8 cellular contexts compared by ENCODE assay signal in the genomic region with DNA sequence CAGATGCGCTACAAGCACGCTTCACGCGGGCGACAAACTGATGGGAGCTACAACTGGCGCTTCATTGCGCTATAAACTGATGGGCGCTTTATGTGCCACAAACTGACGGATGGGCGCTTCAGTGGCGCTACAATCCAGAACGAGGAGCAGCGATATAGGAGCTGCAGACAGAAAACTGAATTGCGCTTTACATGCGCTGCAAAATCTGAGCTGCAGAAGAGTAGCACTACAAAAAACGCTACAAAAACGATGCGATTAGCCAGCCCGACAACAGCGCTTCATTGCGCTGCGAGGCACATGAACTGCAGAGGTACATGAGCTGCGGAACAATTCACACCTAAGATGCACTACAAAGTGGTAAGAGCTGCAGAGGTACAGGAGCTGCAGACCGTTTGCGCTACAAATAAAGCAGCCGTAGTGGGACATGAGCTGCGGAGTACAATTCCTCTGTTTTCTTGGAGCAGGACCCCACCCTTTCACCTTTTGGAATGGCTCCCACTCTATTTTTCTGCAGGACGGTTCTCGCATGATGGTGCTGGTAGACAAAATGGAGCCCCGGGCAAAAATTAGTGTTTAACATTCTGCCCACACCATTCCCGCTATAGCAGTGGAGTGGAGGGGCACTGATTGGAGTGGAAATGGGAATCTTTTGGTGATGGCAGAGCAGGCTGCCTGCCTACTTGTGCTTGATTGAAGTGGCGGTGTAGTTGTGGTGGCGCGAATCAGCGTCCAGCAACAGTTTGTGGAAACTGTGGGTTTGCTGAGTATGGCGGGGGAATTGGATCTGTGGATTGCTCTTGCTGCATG. TPM values are rescaled to one million over a fixed set of nuclear protein-coding genes. Genes with fewer than 3 reads are reported as not detected.
DNase-seq lines count a peak whose midpoint lies in the region; ATAC-seq and TF ChIP-seq lines count a peak whose summit lies in the region.

No MANE protein-coding gene starts in this region.

- no peaks in the 10 kb centered on the region for H3K36me3 Mint-ChIP-seq in activated naive CD4-positive, alpha-beta T cell treated with anti-CD3 and anti-CD28 coated beads, Interleukin-2, amount 50 U/mL, for 24 hours

- peaks cover 21% of the 10 kb centered on the region for H3K4me1 Mint-ChIP-seq in activated naive CD4-positive, alpha-beta T cell treated with anti-CD3 and anti-CD28 coated beads, Interleukin-2, amount 50 U/mL, for 24 hours

- TF ChIP-seq CTCF in GM12864 (IDR thresholded peaks at IDR 0.05; ENCODE audit: low read depth, low read length, missing control alignments) (no peak), GM13977 (IDR thresholded peaks at IDR 0.05; ENCODE audit: extremely low read depth, insufficient read depth, missing control alignments) (no peak)

- peaks cover 20% of the 10 kb centered on the region for H3K27me3 Mint-ChIP-seq in activated naive CD4-positive, alpha-beta T cell treated with anti-CD3 and anti-CD28 coated beads, Interleukin-2, amount 50 U/mL, for 24 hours

- DNase-seq in GM12864 (ENCODE audit: low read depth) (no peak), NCI-H2029 treated with DMSO at 0.1 percent for 48 hours (lab: John Stamatoyannopoulos, UW) (peak; percentile 88), head of caudate nucleus (peak in 40 of 42 donors; percentile 7 to 67 (median 38)), renal cortical epithelial cell (ENCODE audit: low read depth) (peak; percentile 26), GM13977 (ENCODE audit: low spot score) (no peak)

- intact Hi-C loops in head of caudate nucleus (cut with DNase I), result loop anchor here (5.0 to 10.0 kb wide), 3 partner anchors 145 to 248 kb away; a partner anchor contains a TSS

- peak overlapping the region; percentile 59 for H3K4me3 ChIP-seq in GM12864 (ENCODE audit: low read depth, low read length)

- ATAC-seq in GM21360 (IDR thresholded peaks at IDR 0.05; ENCODE audit: unreplicated experiment) (no peak), GM18907 (IDR thresholded peaks at IDR 0.05; ENCODE audit: unreplicated experiment) (no peak)

- H3K9me3 Mint-ChIP-seq in activated naive CD4-positive, alpha-beta T cell treated with anti-CD3 and anti-CD28 coated beads, Interleukin-2, amount 50 U/mL, for 24 hours, result no peaks in the 10 kb centered on the region

- in situ Hi-C loops in GM13977 (cut with MboI; ENCODE audit: low pct_unique_long_range_greater_than_20kb, low sequenced_read_pairs, unreplicated experiment), result no loop called here

- H3K27ac Mint-ChIP-seq in activated naive CD4-positive, alpha-beta T cell treated with anti-CD3 and anti-CD28 coated beads, Interleukin-2, amount 50 U/mL, for 24 hours, result no peak overlapping the region

- H3K4me3 Mint-ChIP-seq in activated naive CD4-positive, alpha-beta T cell treated with anti-CD3 and anti-CD28 coated beads, Interleukin-2, amount 50 U/mL, for 24 hours, result peak overlapping the region; percentile 88

RNA-seq across cellular contexts. Expression of a gene that starts 1.2 kb away (rescaled TPM):
- 66.0 and 129 TPM in 2 replicates for total RNA-seq in renal cortical epithelial cell

Comparison
In these comparisons a context has a peak if more than half of its experiments do, and no peak if none do; other contexts are left out.
1. DNase-seq: peak in NCI-H2029 treated with DMSO at 0.1 percent for 48 hours (single experiment), head of caudate nucleus (40 of 42) and renal cortical epithelial cell (single experiment); none in GM12864 (single experiment) and GM13977 (single experiment).